Comparison of ENCODE assay signal across 10 cellular contexts in genomic region chr10:96614515-96614914, GRCh38. TPM values are rescaled to one million over a fixed set of nuclear protein-coding genes. Genes with fewer than 3 reads are reported as not detected.
DNase-seq lines count a peak whose midpoint lies in the region; ATAC-seq and TF ChIP-seq lines count a peak whose summit lies in the region.
"Had no signal": no experiment of that assay in that cellular context is flagged by ENCODE, and none has a peak within 500 bp of the region (broad histone marks: within the 10 kb centered on the region; RNA-seq: fewer than 3 reads in every experiment).

No MANE protein-coding gene starts in this region.

- H3K4me2 ChIP-seq in GM23248 (ENCODE audit: unreplicated experiment), result no peak overlapping the region

- no peaks in the 10 kb centered on the region for H3K9me3 ChIP-seq in GM23248 (ENCODE audit: low read depth)
- no peaks in the 10 kb centered on the region for H3K9me3 ChIP-seq in RWPE2 (ENCODE audit: severe bottlenecking)

- peak; percentile 95 for DNase-seq in ACHN
- peak; percentile 91 for DNase-seq in GM23248
- peak; percentile 69 for DNase-seq in RWPE2 (ENCODE audit: low spot score)
- DNase-seq in fibroblast of the conjunctiva (ENCODE audit: low read depth), result peak; percentile 36
- DNase-seq in cerebellum (ENCODE audit: low spot score), result no peak
- no peak for DNase-seq in posterior cingulate gyrus
- DNase-seq: cortex of kidney, nephron progenitor cell had no signal

- peaks cover 7% of the 10 kb centered on the region for H3F3A ChIP-seq in GM23248 (ENCODE audit: insufficient read depth)

- H4K20me1 ChIP-seq in GM23248 (ENCODE audit: insufficient read depth), result no peaks in the 10 kb centered on the region

- H3K79me2 ChIP-seq in GM23248 (ENCODE audit: insufficient read depth), result no peaks in the 10 kb centered on the region

- no peak overlapping the region for H2AFZ ChIP-seq in GM23248

- 61 to 77% methylated on average over 2 of the region's 2 CpGs for WGBS in GM23248 (ENCODE audit: low coverage in 1 of 2, low lambda C conversion rate in 2 of 2, missing lambda C conversion rate in 2 of 2), 2 experiments

- H3K4me3 ChIP-seq in GM23248, result no peak overlapping the region
- no peak overlapping the region for H3K4me3 ChIP-seq in RWPE2 (ENCODE audit: severe bottlenecking)

- no peaks in the 10 kb centered on the region for H3K27me3 ChIP-seq in GM23248 (replicated peaks; ENCODE audit: insufficient read depth)
- H3K27me3 ChIP-seq in RWPE2 (ENCODE audit: insufficient read depth, poor library complexity, severe bottlenecking), result no peaks in the 10 kb centered on the region

- no peak overlapping the region for H3K9ac ChIP-seq in GM23248

- intact Hi-C loops in posterior cingulate gyrus (cut with DNase I), result no loop called here

- H3K36me3 ChIP-seq in GM23248 (ENCODE audit: low read depth) (no peaks in the 10 kb centered on the region), RWPE2 (ENCODE audit: low read depth) (no peaks in the 10 kb centered on the region)

- TF ChIP-seq CTCF in RWPE2 (IDR thresholded peaks at IDR 0.05; ENCODE audit: poor library complexity, severe bottlenecking), result no peak

- H3K4me1 ChIP-seq in GM23248 (ENCODE audit: insufficient read depth) (no peaks in the 10 kb centered on the region), RWPE2 (ENCODE audit: insufficient read depth, poor library complexity, severe bottlenecking) (peaks cover 11% of the 10 kb centered on the region)

- in situ Hi-C loops in ACHN (cut with HindIII; ENCODE audit: low pct_ligation_motif_present, low pct_unique_long_range_greater_than_20kb, low sequenced_read_pairs) (no loop called here), GM23248 (cut with MboI) (no loop called here)

- H3K9me2 ChIP-seq in GM23248 (ENCODE audit: insufficient read depth), result no peaks in the 10 kb centered on the region

- H3K27ac ChIP-seq in GM23248 (no peak overlapping the region), RWPE2 (ENCODE audit: poor library complexity, severe bottlenecking) (no peak overlapping the region)

- peak; percentile 92 for ATAC-seq in RWPE2 (ENCODE audit: low read depth)
- no peak for ATAC-seq in HG03139 (IDR thresholded peaks at IDR 0.05; ENCODE audit: unreplicated experiment)
- ATAC-seq in HG03097 (IDR thresholded peaks at IDR 0.05; ENCODE audit: low FRiP score, unreplicated experiment), result no peak

RNA-seq across cellular contexts. Expression of gene TM9SF3, which starts 27.7 kb away (rescaled TPM):
- total RNA-seq in GM23248 (2014; rRNA removed; shearing (Covaris generic)), result 175 and 281 TPM in 2 replicates
- polyA plus RNA-seq in GM23248 (2016; fragmentation: Nextera tagmentation; extraction: Ambion mirVana), result 124 and 130 TPM in 2 replicates
- 94.0 TPM for total RNA-seq in cerebellum

Comparison
In these comparisons a context has a peak if more than half of its experiments do, and no peak if none do; other contexts are left out.
1. DNase-seq: peak in ACHN (single experiment), GM23248 (single experiment), RWPE2 (single experiment) and fibroblast of the conjunctiva (single experiment); none in cerebellum (single experiment) and posterior cingulate gyrus (0 of 10).